In the genomic region with DNA sequence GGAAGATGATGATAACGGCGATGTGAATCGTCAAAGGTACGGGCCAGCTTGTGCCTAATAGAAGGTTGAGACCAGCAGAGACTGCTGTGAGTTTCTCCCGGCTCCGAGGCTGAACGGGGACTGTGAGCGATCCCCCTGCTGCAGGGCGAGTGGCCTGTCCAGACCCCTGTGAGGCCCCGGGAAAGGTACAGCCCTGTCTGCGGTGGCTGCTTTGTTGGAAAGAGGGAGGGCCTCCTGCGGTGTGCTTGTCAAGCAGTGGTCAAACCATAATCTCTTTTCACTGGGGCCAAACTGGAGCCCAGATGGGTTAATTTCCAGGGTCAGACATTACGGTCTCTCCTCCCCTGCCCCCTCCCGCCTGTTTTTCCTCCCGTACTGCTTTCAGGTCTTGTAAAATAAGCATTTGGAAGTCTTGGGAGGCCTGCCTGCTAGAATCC, we compare ENCODE assay signal across 10 cellular contexts. TPM values are rescaled to one million over a fixed set of nuclear protein-coding genes. Genes with fewer than 3 reads are reported as not detected.
DNase-seq lines count a peak whose midpoint lies in the region; FAIRE-seq and TF ChIP-seq lines count a peak whose summit lies in the region.
"Had no signal": no experiment of that assay in that cellular context is flagged by ENCODE, and none has a peak within 500 bp of the region (broad histone marks: within the 10 kb centered on the region; RNA-seq: fewer than 3 reads in every experiment).

No MANE protein-coding gene starts in this region.

- DNase-seq in G401 (ENCODE audit: low spot score) = peak; percentile 85
- DNase-seq in amniotic epithelial cell (ENCODE audit: low read depth) = peak; percentile 72
- DNase-seq in hepatocyte (ENCODE audit: low spot score) = no peak
- DNase-seq in sigmoid colon = peak; percentile 75
- DNase-seq in Karpas-422 = no peak
- no peak for DNase-seq in immature natural killer cell
- DNase-seq in HCEC 1CT = no peak
- DNase-seq in urothelium cell line (ENCODE audit: low spot score) = no peak
- DNase-seq: activated CD4-positive, alpha-beta T cell treated with anti-CD3 and anti-CD28 coated beads, Interleukin-2, amount 50 U/mL, for 1 hour had no signal

- H3K4me1 ChIP-seq in hepatocyte (ENCODE audit: insufficient read depth) (peaks cover 22% of the 10 kb centered on the region), sigmoid colon (peaks cover 0 to 45% (median 24%) of the 10 kb centered on the region in 4 donors), Karpas-422 (ENCODE audit: low read length) (peaks cover 47% of the 10 kb centered on the region)

- H3K27ac Mint-ChIP-seq in immature natural killer cell = no peak overlapping the region

- no peak overlapping the region for H3K4me3 Mint-ChIP-seq in immature natural killer cell

- no peak for TF ChIP-seq POLR2A in sigmoid colon (IDR thresholded peaks at IDR 0.05)

- H3K36me3 Mint-ChIP-seq in immature natural killer cell = no peaks in the 10 kb centered on the region

- no peak for TF ChIP-seq CTCF in hepatocyte (IDR thresholded peaks at IDR 0.05; ENCODE audit: poor library complexity)
- no peak for TF ChIP-seq CTCF in sigmoid colon (IDR thresholded peaks at IDR 0.05)

- H3K27me3 Mint-ChIP-seq in immature natural killer cell (ENCODE audit: low read depth in 3 of 3) = peaks cover 14 to 27% (median 22%) of the 10 kb centered on the region in 3 donors

- H3K4me3 ChIP-seq in hepatocyte (peak overlapping the region; percentile 34), sigmoid colon (peak overlapping the region; percentile 69 to 84 (median 74)), Karpas-422 (ENCODE audit: low read length) (no peak overlapping the region)

- H3K9me3 ChIP-seq in hepatocyte (ENCODE audit: low read depth) (no peaks in the 10 kb centered on the region), sigmoid colon (no peaks in the 10 kb centered on the region), Karpas-422 (ENCODE audit: low read length) (no peaks in the 10 kb centered on the region)

- H3K79me2 ChIP-seq in hepatocyte (peaks cover 44% of the 10 kb centered on the region), Karpas-422 (ENCODE audit: low read length) (no peaks in the 10 kb centered on the region)

- intact Hi-C loops in sigmoid colon (cut with DNase I) = loop anchor here (2.0 to 10.0 kb wide), 4 partner anchors 116 to 598 kb away; a partner anchor contains a TSS

- H3K9me2 ChIP-seq in hepatocyte (replicated peaks; ENCODE audit: insufficient read depth) (no peaks in the 10 kb centered on the region), Karpas-422 (replicated peaks; ENCODE audit: insufficient read depth, low read length) (no peaks in the 10 kb centered on the region)

- in situ Hi-C loops in G401 (cut with HindIII; ENCODE audit: low sequenced_read_pairs) = no loop called here

- H3K36me3 ChIP-seq in hepatocyte (replicated peaks; ENCODE audit: insufficient read depth, low read depth) (no peaks in the 10 kb centered on the region), sigmoid colon (no peaks in the 10 kb centered on the region), Karpas-422 (ENCODE audit: insufficient read depth, low read length) (no peaks in the 10 kb centered on the region)

- no peak overlapping the region for H3K9ac ChIP-seq in Karpas-422 (ENCODE audit: low read length)

- H3K4me1 Mint-ChIP-seq in immature natural killer cell = peaks cover 12 to 13% of the 10 kb centered on the region in 2 donors

- H3K4me2 ChIP-seq in hepatocyte (peak overlapping the region; percentile 89), Karpas-422 (ENCODE audit: low read depth, low read length, poor library complexity, severe bottlenecking) (no peak overlapping the region)

- H4K20me1 ChIP-seq in hepatocyte (ENCODE audit: insufficient read depth, poor library complexity, severe bottlenecking) (peaks cover 30% of the 10 kb centered on the region), Karpas-422 (ENCODE audit: insufficient read depth, low read depth, low read length) (no peaks in the 10 kb centered on the region; the same call in 1 of the 2 replicates)

- 13% methylated on average over 15 of the region's 15 CpGs for WGBS in hepatocyte (ENCODE audit: low lambda C conversion rate, missing lambda C conversion rate)
- 75 to 82% methylated on average over 15 of the region's 15 CpGs for WGBS in sigmoid colon, 2 donors

- H2AFZ ChIP-seq in hepatocyte (no peak overlapping the region), Karpas-422 (ENCODE audit: low read length) (no peak overlapping the region)

- no peaks in the 10 kb centered on the region for H3K9me3 Mint-ChIP-seq in immature natural killer cell

- H3K27ac ChIP-seq in hepatocyte (peak overlapping the region; percentile 58), sigmoid colon (peak overlapping the region; percentile 96 to 99 (median 98)), Karpas-422 (ENCODE audit: low read length) (no peak overlapping the region)

- H3K27me3 ChIP-seq in hepatocyte (no peaks in the 10 kb centered on the region), sigmoid colon (peaks cover 0 to 5% (median 0%) of the 10 kb centered on the region in 3 donors), Karpas-422 (ENCODE audit: low read length) (no peaks in the 10 kb centered on the region)

- TF ChIP-seq EP300 in sigmoid colon (IDR thresholded peaks at IDR 0.05) = no peak

- FAIRE-seq in urothelium cell line (lab: Jason Lieb, UNC) = no peak

RNA-seq across cellular contexts. Expression of a gene that starts 3.0 kb away (rescaled TPM):
- 17.5 and 18.5 TPM in 2 replicates for total RNA-seq in G401 (2014; rRNA removed; shearing (Covaris generic))
- total RNA-seq in hepatocyte (28.3 and 31.2 TPM in 2 replicates), sigmoid colon (10 to 100 TPM; 37.9 to 51.2 (median 48.1) TPM)
- polyA plus RNA-seq in hepatocyte (13.4 and 15.4 TPM in 2 replicates), sigmoid colon (1 to 10 TPM in 2 of 3 donors, under 1 TPM in 1; 0.23 to 9.4 (median 2.4) TPM), immature natural killer cell (under 1 TPM in 1 of 3 donors, not detected in 2; 0.31 TPM)
- total RNA-seq in Karpas-422 (2014; rRNA removed; shearing (Covaris generic); ENCODE audit: low replicate concordance) = 9.2 and 10.2 TPM in 2 replicates

RNA-seq across cellular contexts. Expression of a gene that starts 36.4 kb away (rescaled TPM):
- not detected in 2 replicates for total RNA-seq in G401 (2014; rRNA removed; shearing (Covaris generic))
- total RNA-seq in hepatocyte (0.27 TPM in 1 of 2 replicates, not detected in the other), sigmoid colon (under 1 TPM in 2 of 4 donors, not detected in 2; 0.16 to 0.83 TPM)
- polyA plus RNA-seq in hepatocyte (0.05 TPM in 1 of 2 replicates, not detected in the other), sigmoid colon (under 1 TPM in 1 of 3 donors, not detected in 2; 0.04 TPM), immature natural killer cell (not detected)
- total RNA-seq in Karpas-422 (2014; rRNA removed; shearing (Covaris generic); ENCODE audit: low replicate concordance) = 0.29 and 0.89 TPM in 2 replicates
- total RNA-seq: subcutaneous adipose tissue had no signal

Comparison
In these comparisons a context has a peak if more than half of its experiments do, and no peak if none do; other contexts are left out.
1. DNase-seq: peak in G401 (single experiment), amniotic epithelial cell (single experiment) and sigmoid colon (single experiment); none in hepatocyte (single experiment), Karpas-422 (single experiment), immature natural killer cell (0 of 3), HCEC 1CT (single experiment) and urothelium cell line (single experiment).